In genomic region chr1:1531947-1532346, GRCh38 we compare ENCODE assay signal across 26 cellular contexts. TPM values are rescaled to one million over a fixed set of nuclear protein-coding genes. Genes with fewer than 3 reads are reported as not detected.
"Had no signal": no experiment of that assay in that cellular context is flagged by ENCODE, and none has a peak within 500 bp of the region (broad histone marks: within the 10 kb centered on the region; RNA-seq: fewer than 3 reads in every experiment).

No MANE protein-coding gene starts in this region.

- H3K36me3 ChIP-seq: neural progenitor cell, prostate gland had no signal

- H3K4me3 Mint-ChIP-seq: mesothelial cell of epicardium; naive thymus-derived CD4-positive, alpha-beta T cell; nephron; neural progenitor cell had no signal

- H3K4me1 Mint-ChIP-seq: mesothelial cell of epicardium; naive thymus-derived CD4-positive, alpha-beta T cell; nephron; neural progenitor cell had no signal

- ATAC-seq: esophagus mucosa; gastroesophageal sphincter; heart right ventricle; left cardiac atrium; left lung; naive thymus-derived CD4-positive, alpha-beta T cell; sciatic nerve had no signal

- H3K4me3 ChIP-seq: dorsolateral prefrontal cortex, gastroesophageal sphincter, heart right ventricle, left lung, neural progenitor cell, prostate gland, right atrium auricular region, smooth muscle cell, stomach, thyroid gland, vagina had no signal

- H3K27me3 ChIP-seq: dorsolateral prefrontal cortex, gastroesophageal sphincter, heart right ventricle, left lung, neural progenitor cell, right atrium auricular region, stomach, thyroid gland, vagina had no signal

- DNase-seq: dorsolateral prefrontal cortex; effector CD4-positive, alpha-beta T cell; heart right ventricle; hippocampal formation; left cardiac atrium; left lung; mesenchymal stem cell; naive thymus-derived CD4-positive, alpha-beta T cell; stimulated activated CD4-positive, alpha-beta T cell treated with anti-CD3 and anti-CD28 coated beads, Interleukin-12 subunit alpha, Interleukin-12 subunit beta, amount 100 ng/mL, for 4 hours; stimulated activated CD4-positive, alpha-beta T cell treated with anti-CD3 and anti-CD28 coated beads, Interleukin-1b, Interleukin-23, amount 100 ng/mL, for 48 hours; stimulated activated CD4-positive, alpha-beta T cell treated with anti-CD3 and anti-CD28 coated beads, Interleukin-4, amount 100 ng/mL, for 1 hour; stimulated activated CD8-positive, alpha-beta memory T cell treated with anti-CD3 and anti-CD28 coated beads, Interleukin-4, amount 100 ng/mL, for 48 hours; stimulated activated naive CD4-positive, alpha-beta T cell treated with Interleukin-2 at 50 U/mL for 16 hours; stomach; thyroid gland; trophoblast cell had no signal

- H3K27ac Mint-ChIP-seq: mesothelial cell of epicardium; naive thymus-derived CD4-positive, alpha-beta T cell; nephron; neural progenitor cell had no signal

- H3K27me3 Mint-ChIP-seq: naive thymus-derived CD4-positive, alpha-beta T cell had no signal

RNA-seq across cellular contexts. Expression of gene TMEM240, which starts 8.5 kb away (rescaled TPM):
- total RNA-seq: esophagus mucosa had no signal
